In the genomic region with DNA sequence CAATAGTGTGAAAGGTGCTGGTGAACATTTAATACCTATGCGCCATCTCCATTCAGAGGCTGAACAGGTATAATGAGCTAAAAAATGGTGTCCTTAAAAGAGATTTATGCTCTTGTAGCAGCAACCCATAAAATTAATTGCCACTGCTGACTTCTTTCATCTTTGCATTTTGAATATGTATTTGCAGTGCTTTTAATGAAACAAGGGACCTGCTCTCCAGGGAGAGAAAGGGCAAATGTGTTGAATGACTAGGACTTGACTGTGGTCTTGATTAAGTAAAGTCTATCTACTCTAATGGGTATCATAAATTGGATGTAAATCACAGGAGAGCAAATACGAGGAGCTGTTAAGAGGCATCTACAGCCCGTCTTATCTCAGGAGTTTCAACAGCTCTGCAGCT, we compare ENCODE assay signal across 22 cellular contexts.
DNase-seq lines count a peak whose midpoint lies in the region; ATAC-seq, FAIRE-seq and TF ChIP-seq lines count a peak whose summit lies in the region.
"Had no signal": no experiment of that assay in that cellular context is flagged by ENCODE, and none has a peak within 500 bp of the region (broad histone marks: within the 10 kb centered on the region; RNA-seq: fewer than 3 reads in every experiment).

No MANE protein-coding gene starts in this region.

- no peak for TF ChIP-seq EP300 in GM12878 (IDR thresholded peaks at IDR 0.05; ENCODE audit: borderline replicate concordance in 1 of 2, control insufficient read depth in 1 of 2, low read depth in 2 of 2, low read length in 2 of 2)

- H3K27me3 ChIP-seq in GM12878 (replicated peaks in 1 of 2; ENCODE audit: control insufficient read depth in 2 of 2, insufficient read depth in 2 of 2, low read length in 1 of 2) (no peaks in the 10 kb centered on the region; a peak in 1 of 4 replicates), skeletal muscle satellite cell (ENCODE audit: control insufficient read depth, insufficient read depth, low read length) (no peaks in the 10 kb centered on the region), left lung (no peaks in the 10 kb centered on the region)
- H3K27me3 ChIP-seq: dorsolateral prefrontal cortex, SJSA1 had no signal

- no peak overlapping the region for H3K4me3 ChIP-seq in GM12878
- no peak overlapping the region for H3K4me3 ChIP-seq in skeletal muscle satellite cell (ENCODE audit: low read length)
- no peak overlapping the region for H3K4me3 ChIP-seq in left lung
- H3K4me3 ChIP-seq: dorsolateral prefrontal cortex, SJSA1 had no signal

- H3K9me3 ChIP-seq in GM12878 (replicated peaks; ENCODE audit: control insufficient read depth, insufficient read depth, low read length) (no peaks in the 10 kb centered on the region), skeletal muscle satellite cell (replicated peaks; ENCODE audit: low read length) (no peaks in the 10 kb centered on the region), left lung (no peaks in the 10 kb centered on the region)
- H3K9me3 ChIP-seq: Caco-2, SJSA1 had no signal

- intact Hi-C loops in GM12878 (cut with micrococcal nuclease; ENCODE audit: unreplicated experiment): loop anchor here (5.0 to 10.0 kb wide), 3 partner anchors 84 to 528 kb away; no protein-coding TSS in a partner anchor
- intact Hi-C loops in left lung (cut with DNase I): loop anchor here in 1 of 2 donors (5.0 kb wide), 1 partner anchor 209 kb away; no protein-coding TSS in a partner anchor

- 31% methylated on average over 3 of the region's 3 CpGs for WGBS in GM12878 (ENCODE audit: insufficient coverage, insufficient replicate concordance, low lambda C conversion rate, missing lambda C conversion rate)

- TF ChIP-seq POLR2A in GM12878 (IDR thresholded peaks at IDR 0.05; ENCODE audit: low read depth, low read length): no peak

- ATAC-seq in GM12878 (0 out of 3 replicates have a peak, but pooled peaks have one; percentile 8), GM21825 (IDR thresholded peaks at IDR 0.05; ENCODE audit: unreplicated experiment) (no peak), left lung (no peak), HG03280 (IDR thresholded peaks at IDR 0.05; ENCODE audit: unreplicated experiment) (no peak)
- ATAC-seq: activated CD4-positive, CD25-positive, alpha-beta regulatory T cell treated with anti-CD3 and anti-CD28 coated beads, Interleukin-2, amount 50 U/mL, for 24 hours; naive thymus-derived CD4-positive, alpha-beta T cell; T-cell had no signal

- CTCF ChIA-PET in GM12878 (lab: Yijun Ruan, JAX): interaction anchor here (1.3 to 10.3 kb wide), 7 partner anchors 8 to 205 kb away, joined by 3 to 362 read pairs (median 31); no protein-coding TSS in a partner anchor

- H3K36me3 ChIP-seq in GM12878 (ENCODE audit: control insufficient read depth in 2 of 2, insufficient read depth in 2 of 2, low read length in 1 of 2) (no peaks in the 10 kb centered on the region), skeletal muscle satellite cell (ENCODE audit: insufficient read depth, low read length) (peaks cover 46% of the 10 kb centered on the region), left lung (no peaks in the 10 kb centered on the region)

- no peaks in the 10 kb centered on the region for H3K79me2 ChIP-seq in GM12878 (ENCODE audit: control insufficient read depth, insufficient read depth, low read length)

- H3K4me1 ChIP-seq in GM12878 (ENCODE audit: control insufficient read depth, insufficient read depth, low read length) (no peaks in the 10 kb centered on the region), skeletal muscle satellite cell (ENCODE audit: control insufficient read depth, insufficient read depth, low read length) (peaks cover 69% of the 10 kb centered on the region), left lung (peaks cover 0 to 14% of the 10 kb centered on the region in 2 donors)
- H3K4me1 ChIP-seq: Caco-2 had no signal

- FAIRE-seq in GM12878 (lab: Jason Lieb, UNC): no peak

- TSS peak; percentile 63 for BruUV-seq in GM12878 (replicated peaks; lab: Mats Ljungman, UMichigan)

- H2AFZ ChIP-seq in GM12878 (ENCODE audit: control insufficient read depth, low read depth, low read length): no peak overlapping the region

- SMC1A ChIA-PET in GM12878 (lab: Charles Lee; ENCODE audit: uncharacterized antibody, unreplicated experiment): interaction anchor here (0.7 to 8.3 kb wide), 20 partner anchors 8 to 533 kb away, joined by 3 to 292 read pairs (median 6); no protein-coding TSS in a partner anchor

- DNase-seq in NCI-H1092 treated with DMSO at 0.1 percent for 48 hours (lab: John Stamatoyannopoulos, UW) (peak; percentile 67), NCI-H2081 (lab: John Stamatoyannopoulos, UW) (peak; percentile 48 to 92), GM12878 (ENCODE audit: low read depth, low spot score) (no peak), left lung (no peak), midbrain (lab: John Stamatoyannopoulos, UW) (no peak)
- DNase-seq: activated CD4-positive, alpha-beta memory T cell treated with anti-CD3 and anti-CD28 coated beads, Interleukin-2, amount 10 ng/mL, durations not matched to agents 7 days and 5 days; activated naive CD8-positive, alpha-beta T cell treated with anti-CD3 and anti-CD28 coated beads for 36 hours; C1 segment of cervical spinal cord; Caco-2; caudate nucleus; dorsolateral prefrontal cortex; glutamatergic neuron; naive thymus-derived CD4-positive, alpha-beta T cell; nucleus accumbens; stimulated activated CD4-positive, alpha-beta T cell treated with anti-CD3 and anti-CD28 coated beads, Interleukin-4, amount 100 ng/mL, for 4 hours; stimulated activated naive CD4-positive, alpha-beta T cell treated with Interleukin-2 at 50 U/mL for 16 hours; T-cell had no signal

- TF ChIP-seq CTCF in GM12878 (IDR thresholded peaks at IDR 0.05 in 2 of 3, conservative IDR thresholded peaks at IDR 0.05 in 1 of 3; ENCODE audit: control insufficient read depth in 2 of 3, extremely low read depth in 1 of 3, insufficient read depth in 1 of 3, low read depth in 3 of 3, low read length in 3 of 3) (no peak), left lung (IDR thresholded peaks at IDR 0.05) (no peak)

- H4K20me1 ChIP-seq in GM12878 (ENCODE audit: control insufficient read depth, insufficient read depth): no peaks in the 10 kb centered on the region

- RAD21 ChIA-PET in GM12878 (lab: Charles Lee; ENCODE audit: unreplicated experiment): interaction anchor here (1.0 to 5.0 kb wide), 8 partner anchors 12 to 528 kb away, joined by 3 to 116 read pairs (median 3); no protein-coding TSS in a partner anchor

- H3K27ac ChIP-seq in GM12878 (ENCODE audit: control insufficient read depth, insufficient read depth): no peak overlapping the region
- no peak overlapping the region for H3K27ac ChIP-seq in left lung
- H3K27ac ChIP-seq: dorsolateral prefrontal cortex, SJSA1 had no signal

- no peak overlapping the region for H3K4me2 ChIP-seq in GM12878 (ENCODE audit: control insufficient read depth, insufficient read depth)
- peak overlapping the region; percentile 1 for H3K4me2 ChIP-seq in skeletal muscle satellite cell (ENCODE audit: low read length)

- in situ Hi-C loops in GM12878 (cut with MboI): no loop called here

- POLR2A ChIA-PET in GM12878 (lab: Charles Lee): interaction anchor here (0.6 to 0.8 kb wide), 2 partner anchors 191 to 444 kb away, joined by 6 to 7 read pairs; no protein-coding TSS in a partner anchor

- no peak for TF ChIP-seq RAD21 in GM12878 (IDR thresholded peaks at IDR 0.05; ENCODE audit: insufficient read depth, low read depth, low read length)

- H3K9ac ChIP-seq in GM12878 (ENCODE audit: control insufficient read depth, insufficient read depth, low read length): no peak overlapping the region
- H3K9ac ChIP-seq in skeletal muscle satellite cell (ENCODE audit: low read depth, low read length): peak overlapping the region; percentile 73

TF ChIP-seq in GM12878, 131 proteins besides CTCF, POLR2A, EP300 and RAD21:
- TF ChIP-seq TAF1 (IDR thresholded peaks at IDR 0.05; ENCODE audit: borderline replicate concordance, low read depth, low read length) (no peak), MEF2B (IDR thresholded peaks at IDR 0.05; ENCODE audit: partially characterized antibody, poor library complexity, severe bottlenecking) (peak; percentile 11), CHD1 (IDR thresholded peaks at IDR 0.05; ENCODE audit: low read depth, low read length) (no peak)

Comparison
In these comparisons a context has a peak if more than half of its experiments do, and no peak if none do; other contexts are left out.
1. DNase-seq: peak in NCI-H1092 treated with DMSO at 0.1 percent for 48 hours (single experiment) and NCI-H2081 (2 of 2); none in GM12878 (single experiment), left lung (0 of 2) and midbrain (single experiment).